ENCODE assay signal across 25 cellular contexts in genomic region chr2:105568323-105568610, GRCh38.
DNase-seq lines count a peak whose midpoint lies in the region; FAIRE-seq and TF ChIP-seq lines count a peak whose summit lies in the region.
"Had no signal": no experiment of that assay in that cellular context is flagged by ENCODE, and none has a peak within 500 bp of the region (broad histone marks: within the 10 kb centered on the region; RNA-seq: fewer than 3 reads in every experiment).

No MANE protein-coding gene starts in this region.

- no peak for TF ChIP-seq POLR2A in stomach (IDR thresholded peaks at IDR 0.05)

- no peak for TF ChIP-seq CTCF in kidney (IDR thresholded peaks at IDR 0.05; ENCODE audit: borderline replicate concordance, extremely low read depth, insufficient read depth)
- TF ChIP-seq CTCF in stomach (IDR thresholded peaks at IDR 0.05), result no peak

- H3K4me1 Mint-ChIP-seq in activated naive CD4-positive, alpha-beta T cell treated with anti-CD3 and anti-CD28 coated beads for 36 hours (ENCODE audit: low read depth), result peaks cover 2% of the 10 kb centered on the region
- peaks cover 11% of the 10 kb centered on the region for H3K4me1 Mint-ChIP-seq in activated naive CD8-positive, alpha-beta T cell treated with anti-CD3 and anti-CD28 coated beads for 36 hours
- H3K4me1 Mint-ChIP-seq: nephron had no signal

- CTCF ChIA-PET in activated naive CD4-positive, alpha-beta T cell treated with anti-CD3 and anti-CD28 coated beads for 36 hours (lab: Charles Lee), result no interaction called here

- no peaks in the 10 kb centered on the region for H3K27me3 Mint-ChIP-seq in activated naive CD4-positive, alpha-beta T cell treated with anti-CD3 and anti-CD28 coated beads for 36 hours (ENCODE audit: low read depth)
- no peaks in the 10 kb centered on the region for H3K27me3 Mint-ChIP-seq in activated naive CD8-positive, alpha-beta T cell treated with anti-CD3 and anti-CD28 coated beads for 36 hours

- peaks cover 0 to 6% of the 10 kb centered on the region in 2 donors for H3K4me1 ChIP-seq in kidney (ENCODE audit: control insufficient read depth in 1 of 2, insufficient read depth in 1 of 2, low read depth in 1 of 2, low read length in 2 of 2)
- peaks cover 2 to 17% (median 6%) of the 10 kb centered on the region in 4 donors for H3K4me1 ChIP-seq in stomach
- H3K4me1 ChIP-seq: upper lobe of right lung had no signal

- DNase-seq in activated naive CD4-positive, alpha-beta T cell treated with anti-CD3 and anti-CD28 coated beads for 36 hours, result peak; percentile 29
- DNase-seq in activated naive CD4-positive, alpha-beta T cell (lab: John Stamatoyannopoulos, UW), result no peak
- no peak for DNase-seq in activated naive CD8-positive, alpha-beta T cell treated with anti-CD3 and anti-CD28 coated beads for 36 hours
- DNase-seq in kidney, result no peak
- DNase-seq in MG63, result no peak
- no peak for DNase-seq in NCI-H2029 treated with DMSO at 0.1 percent for 48 hours (lab: John Stamatoyannopoulos, UW)
- DNase-seq in stomach, result no peak
- no peak for DNase-seq in activated CD4-positive, CD25-positive, alpha-beta regulatory T cell (lab: John Stamatoyannopoulos, UW)
- DNase-seq: activated CD4-positive, alpha-beta T cell treated with anti-CD3 and anti-CD28 coated beads for 4 hours; activated CD8-positive, alpha-beta memory T cell treated with anti-CD3 and anti-CD28 coated beads, Interleukin-2, amount 50 U/mL, for 4 hours; activated gamma-delta T cell; DMS 273 treated with DMSO at 0.1 percent for 48 hours; effector memory CD4-positive, alpha-beta T cell; esophagus squamous epithelium; glutamatergic neuron; H7; left colon; NCI-H187; NCI-H226; SHP77; stimulated activated CD4-positive, alpha-beta T cell treated with anti-CD3 and anti-CD28 coated beads, Interleukin-1b, Interleukin-23, amount 100 ng/mL, for 48 hours; upper lobe of right lung had no signal

- H3K27ac ChIP-seq in kidney (ENCODE audit: low read depth in 2 of 2, low read length in 2 of 2), result no peak overlapping the region
- no peak overlapping the region for H3K27ac ChIP-seq in stomach
- H3K27ac ChIP-seq: BLaER1 treated with 17β-estradiol and CSF1 and Interleukin-3, amounts not matched to agents 10 nM and 100 nM; esophagus squamous epithelium; upper lobe of right lung had no signal

- no peak for FAIRE-seq in kidney (lab: Jason Lieb, UNC)

- peak overlapping the region; percentile 35 for H3K4me3 Mint-ChIP-seq in activated naive CD4-positive, alpha-beta T cell treated with anti-CD3 and anti-CD28 coated beads for 36 hours
- peak overlapping the region; percentile 30 for H3K4me3 Mint-ChIP-seq in activated naive CD8-positive, alpha-beta T cell treated with anti-CD3 and anti-CD28 coated beads for 36 hours

- intact Hi-C loops in activated naive CD4-positive, alpha-beta T cell treated with anti-CD3 and anti-CD28 coated beads for 36 hours (cut with micrococcal nuclease), result no loop called here
- intact Hi-C loops in kidney (cut with DNase I) (no loop called here), stomach (cut with DNase I; ENCODE audit: low total_unique reads) (no loop called here)

- H3K27me3 ChIP-seq in MG63, result no peaks in the 10 kb centered on the region
- peaks cover 0 to 12% (median 0%) of the 10 kb centered on the region in 3 donors for H3K27me3 ChIP-seq in stomach
- H3K27me3 ChIP-seq: BLaER1 treated with 17β-estradiol and CSF1 and Interleukin-3, amounts not matched to agents 10 nM and 100 nM; upper lobe of right lung had no signal

- H3K36me3 ChIP-seq in kidney (ENCODE audit: control insufficient read depth in 1 of 2, insufficient read depth in 2 of 2, low read length in 2 of 2), result no peaks in the 10 kb centered on the region
- no peaks in the 10 kb centered on the region for H3K36me3 ChIP-seq in MG63
- no peaks in the 10 kb centered on the region for H3K36me3 ChIP-seq in stomach
- H3K36me3 ChIP-seq: BLaER1 treated with 17β-estradiol and CSF1 and Interleukin-3, amounts not matched to agents 10 nM and 100 nM; esophagus squamous epithelium; upper lobe of right lung had no signal

- H3K36me3 Mint-ChIP-seq in activated naive CD4-positive, alpha-beta T cell treated with anti-CD3 and anti-CD28 coated beads for 36 hours (ENCODE audit: low read depth), result no peaks in the 10 kb centered on the region
- no peaks in the 10 kb centered on the region for H3K36me3 Mint-ChIP-seq in activated naive CD8-positive, alpha-beta T cell treated with anti-CD3 and anti-CD28 coated beads for 36 hours

- no peak for TF ChIP-seq EP300 in stomach (IDR thresholded peaks at IDR 0.05)

- no peak overlapping the region for H3K9ac ChIP-seq in kidney (ENCODE audit: low read length in 2 of 2)
- H3K9ac ChIP-seq: BLaER1 treated with 17β-estradiol and CSF1 and Interleukin-3, amounts not matched to agents 10 nM and 100 nM had no signal

- H3K9me3 Mint-ChIP-seq in activated naive CD4-positive, alpha-beta T cell treated with anti-CD3 and anti-CD28 coated beads for 36 hours, result no peaks in the 10 kb centered on the region
- H3K9me3 Mint-ChIP-seq in activated naive CD8-positive, alpha-beta T cell treated with anti-CD3 and anti-CD28 coated beads for 36 hours, result no peaks in the 10 kb centered on the region
- H3K9me3 Mint-ChIP-seq: nephron had no signal

- 67 to 80% (median 74%) methylated on average over 7 of the region's 7 CpGs for WGBS in stomach, 5 donors

- H3K27ac Mint-ChIP-seq in activated naive CD4-positive, alpha-beta T cell treated with anti-CD3 and anti-CD28 coated beads for 36 hours, result no peak overlapping the region
- no peak overlapping the region for H3K27ac Mint-ChIP-seq in activated naive CD8-positive, alpha-beta T cell treated with anti-CD3 and anti-CD28 coated beads for 36 hours
- H3K27ac Mint-ChIP-seq: nephron, progenitor cell of endocrine pancreas had no signal

- no peaks in the 10 kb centered on the region for H3K9me3 ChIP-seq in kidney (ENCODE audit: control insufficient read depth in 1 of 2, low read length in 2 of 2)
- no peaks in the 10 kb centered on the region for H3K9me3 ChIP-seq in MG63
- no peaks in the 10 kb centered on the region for H3K9me3 ChIP-seq in stomach
- H3K9me3 ChIP-seq: BLaER1 treated with 17β-estradiol and CSF1 and Interleukin-3, amounts not matched to agents 10 nM and 100 nM; esophagus squamous epithelium; upper lobe of right lung had no signal

- H3K4me3 ChIP-seq in kidney (ENCODE audit: low read length in 2 of 2) (peak overlapping the region; percentile 7 to 29), MG63 (no peak overlapping the region), stomach (no peak overlapping the region)
- H3K4me3 ChIP-seq: BLaER1 treated with 17β-estradiol and CSF1 and Interleukin-3, amounts not matched to agents 10 nM and 100 nM; esophagus squamous epithelium; upper lobe of right lung had no signal

Comparison
In these comparisons a context has a peak if more than half of its experiments do, and no peak if none do; other contexts are left out.
1. H3K4me3 ChIP-seq: peak in kidney (2 of 2); none in MG63 (single experiment) and stomach (0 of 4).